In genomic region chrX:130952266-130953043, GRCh38 we compare ENCODE assay signal across 15 cellular contexts. TPM values are rescaled to one million over a fixed set of nuclear protein-coding genes. Genes with fewer than 3 reads are reported as not detected.
DNase-seq lines count a peak whose midpoint lies in the region; ATAC-seq and TF ChIP-seq lines count a peak whose summit lies in the region.
"Had no signal": no experiment of that assay in that cellular context is flagged by ENCODE, and none has a peak within 500 bp of the region (broad histone marks: within the 10 kb centered on the region; RNA-seq: fewer than 3 reads in every experiment).

No MANE protein-coding gene starts in this region.

- no peak overlapping the region for H3K4me3 Mint-ChIP-seq in stimulated activated naive B cell treated with anti-CD40 and anti-IgM and Interleukin-4, amounts not matched to agents 10 μg/mL and 1 μg/mL and 100 μg/mL, for 72 hours
- H3K4me3 Mint-ChIP-seq: activated naive CD8-positive, alpha-beta T cell treated with anti-CD3 and anti-CD28 coated beads, Interleukin-2, amount 50 U/mL, for 24 hours; stimulated activated naive CD8-positive, alpha-beta T cell treated with anti-CD3 and anti-CD28 coated beads, Interleukin-15, Interleukin-2, amounts not matched to agents 100 ng/mL and 50 ng/mL, for 24 hours; T-helper 17 cell had no signal

- H2AFZ ChIP-seq in PC-3 (ENCODE audit: low read length): no peak overlapping the region

- ATAC-seq in GM18861 (IDR thresholded peaks at IDR 0.05; ENCODE audit: unreplicated experiment) (peak; percentile 87), GM21528 (IDR thresholded peaks at IDR 0.05; ENCODE audit: low FRiP score, unreplicated experiment) (peak; percentile 96), HG03064 (IDR thresholded peaks at IDR 0.05; ENCODE audit: low read depth, unreplicated experiment) (peak; percentile 82), PC-3 (no peak)
- no peak for ATAC-seq in stimulated activated naive B cell treated with anti-CD40 and anti-IgM and Interleukin-4, amounts not matched to agents 10 μg/mL and 1 μg/mL and 100 μg/mL, for 72 hours (replicated peaks)
- ATAC-seq: activated naive CD8-positive, alpha-beta T cell treated with anti-CD3 and anti-CD28 coated beads, Interleukin-2, amount 50 U/mL, for 24 hours; HCT116; Panc1; T-helper 17 cell had no signal

- no peaks in the 10 kb centered on the region for H3K36me3 ChIP-seq in PC-3 (ENCODE audit: low read depth, low read length)
- no peaks in the 10 kb centered on the region for H3K36me3 ChIP-seq in A673 (ENCODE audit: insufficient read depth, low read length, poor library complexity, severe bottlenecking)
- H3K36me3 ChIP-seq: prostate gland had no signal

- H3K4me1 ChIP-seq in PC-3 (ENCODE audit: insufficient read depth, low read length) (no peaks in the 10 kb centered on the region), A673 (ENCODE audit: insufficient read depth, low read length, poor library complexity, severe bottlenecking) (no peaks in the 10 kb centered on the region)
- H3K4me1 ChIP-seq: prostate gland had no signal

- no peaks in the 10 kb centered on the region for H3K4me1 Mint-ChIP-seq in stimulated activated naive B cell treated with anti-CD40 and anti-IgM and Interleukin-4, amounts not matched to agents 10 μg/mL and 1 μg/mL and 100 μg/mL, for 72 hours
- H3K4me1 Mint-ChIP-seq: activated naive CD8-positive, alpha-beta T cell treated with anti-CD3 and anti-CD28 coated beads, Interleukin-2, amount 50 U/mL, for 24 hours; T-helper 17 cell had no signal

- H3K4me3 ChIP-seq in PC-3 (ENCODE audit: low read length): no peak overlapping the region
- H3K4me3 ChIP-seq in A673 (ENCODE audit: low read depth, low read length, poor library complexity, severe bottlenecking): no peak overlapping the region
- H3K4me3 ChIP-seq: coronary artery, prostate gland had no signal

- H3K36me3 Mint-ChIP-seq in stimulated activated naive B cell treated with anti-CD40 and anti-IgM and Interleukin-4, amounts not matched to agents 10 μg/mL and 1 μg/mL and 100 μg/mL, for 72 hours: peaks cover 0 to 1% of the 10 kb centered on the region in 2 donors

- H3K9me2 ChIP-seq in PC-3 (replicated peaks; ENCODE audit: low read length): no peaks in the 10 kb centered on the region

- H3K79me2 ChIP-seq in PC-3 (ENCODE audit: low read length): no peaks in the 10 kb centered on the region

- intact Hi-C loops in PC-3 (cut with micrococcal nuclease) (no loop called here), A673 (cut with micrococcal nuclease; ENCODE audit: unreplicated experiment) (no loop called here)

- no peak overlapping the region for H3K4me2 ChIP-seq in PC-3 (ENCODE audit: low read length)

- H3K9ac ChIP-seq in PC-3 (ENCODE audit: low read length): no peak overlapping the region

- H3K27me3 Mint-ChIP-seq in stimulated activated naive B cell treated with anti-CD40 and anti-IgM and Interleukin-4, amounts not matched to agents 10 μg/mL and 1 μg/mL and 100 μg/mL, for 72 hours: peaks cover 21 to 27% of the 10 kb centered on the region in 2 donors

- DNase-seq in OCI-M1 (lab: John Stamatoyannopoulos, UW) (peak; percentile 93), PC-3 (no peak), A673 (ENCODE audit: low spot score) (no peak)
- DNase-seq in stimulated activated naive B cell treated with anti-CD40 and anti-IgM and Interleukin-4, amounts not matched to agents 10 μg/mL and 1 μg/mL and 100 μg/mL, for 72 hours: no peak
- no peak for DNase-seq in activated T-cell treated with anti-CD3 and anti-CD28 coated beads, Interleukin-2, amount 50 U/mL, for 1 hour
- DNase-seq: activated naive CD8-positive, alpha-beta T cell treated with anti-CD3 and anti-CD28 coated beads, Interleukin-2, amount 50 U/mL, for 24 hours; T-helper 17 cell had no signal

- H3K27ac Mint-ChIP-seq in stimulated activated naive B cell treated with anti-CD40 and anti-IgM and Interleukin-4, amounts not matched to agents 10 μg/mL and 1 μg/mL and 100 μg/mL, for 72 hours: no peak overlapping the region
- H3K27ac Mint-ChIP-seq: activated naive CD8-positive, alpha-beta T cell treated with anti-CD3 and anti-CD28 coated beads, Interleukin-2, amount 50 U/mL, for 24 hours; stimulated activated naive CD8-positive, alpha-beta T cell treated with anti-CD3 and anti-CD28 coated beads, Interleukin-15, Interleukin-2, amounts not matched to agents 100 ng/mL and 50 ng/mL, for 24 hours; T-helper 17 cell had no signal

- CTCF ChIA-PET in PC-3 (lab: Charles Lee): no interaction called here
- CTCF ChIA-PET in A673 (lab: Charles Lee): no interaction called here

- no TSS peak for BruUV-seq in PC-3 (replicated peaks; lab: Mats Ljungman, UMichigan)
- no TSS peak for BruUV-seq in A673 (replicated peaks; lab: Mats Ljungman, UMichigan)

- TF ChIP-seq CTCF in PC-3 (conservative IDR thresholded peaks at IDR 0.05; ENCODE audit: low read depth, low read length): no peak
- no peak for TF ChIP-seq CTCF in A673 (conservative IDR thresholded peaks at IDR 0.05; ENCODE audit: low read depth, low read length)

- POLR2A ChIA-PET in PC-3 (lab: Charles Lee; ENCODE audit: unreplicated experiment): no interaction called here
- POLR2A ChIA-PET in A673 (lab: Charles Lee; ENCODE audit: low non-redundant PET): no interaction called here

- no peaks in the 10 kb centered on the region for H3F3A ChIP-seq in PC-3 (ENCODE audit: low read length, unreplicated experiment)

- H4K20me1 ChIP-seq in PC-3 (ENCODE audit: low read length): no peaks in the 10 kb centered on the region

- H3K27me3 ChIP-seq in PC-3 (ENCODE audit: low read length) (no peaks in the 10 kb centered on the region), A673 (replicated peaks; ENCODE audit: insufficient read depth, low read depth, low read length, poor library complexity) (peaks cover 14% of the 10 kb centered on the region)

- H3K27ac ChIP-seq in PC-3 (ENCODE audit: low read length): no peak overlapping the region
- no peak overlapping the region for H3K27ac ChIP-seq in A673 (ENCODE audit: low read depth, low read length, poor library complexity, severe bottlenecking)
- H3K27ac ChIP-seq: coronary artery, prostate gland had no signal

- H3K9me3 ChIP-seq in PC-3 (ENCODE audit: low read length): no peaks in the 10 kb centered on the region
- no peaks in the 10 kb centered on the region for H3K9me3 ChIP-seq in A673 (ENCODE audit: low read depth, low read length, poor library complexity, severe bottlenecking)
- H3K9me3 ChIP-seq: prostate gland had no signal

- H3K9me3 Mint-ChIP-seq in stimulated activated naive B cell treated with anti-CD40 and anti-IgM and Interleukin-4, amounts not matched to agents 10 μg/mL and 1 μg/mL and 100 μg/mL, for 72 hours: peaks cover 0 to 4% of the 10 kb centered on the region in 2 donors
- H3K9me3 Mint-ChIP-seq: activated naive CD8-positive, alpha-beta T cell treated with anti-CD3 and anti-CD28 coated beads, Interleukin-2, amount 50 U/mL, for 24 hours; stimulated activated naive CD8-positive, alpha-beta T cell treated with anti-CD3 and anti-CD28 coated beads, Interleukin-15, Interleukin-2, amounts not matched to agents 100 ng/mL and 50 ng/mL, for 24 hours had no signal

RNA-seq across cellular contexts. Expression of gene ENOX2, which starts 49.4 kb away (rescaled TPM):
- total RNA-seq in PC-3 (2014; rRNA removed) (11.8 and 17.3 TPM in 2 replicates), A673 (2021) (10.9 and 12.9 TPM in 2 replicates)

Comparison
In these comparisons a context has a peak if more than half of its experiments do, and no peak if none do; other contexts are left out.
1. ATAC-seq: peak in GM18861 (single experiment), GM21528 (single experiment) and HG03064 (single experiment); none in stimulated activated naive B cell treated with anti-CD40 and anti-IgM and Interleukin-4, amounts not matched to agents 10 μg/mL and 1 μg/mL and 100 μg/mL, for 72 hours (0 of 2) and PC-3 (single experiment).